Comparison of ENCODE assay signal across 8 cellular contexts in the genomic region with DNA sequence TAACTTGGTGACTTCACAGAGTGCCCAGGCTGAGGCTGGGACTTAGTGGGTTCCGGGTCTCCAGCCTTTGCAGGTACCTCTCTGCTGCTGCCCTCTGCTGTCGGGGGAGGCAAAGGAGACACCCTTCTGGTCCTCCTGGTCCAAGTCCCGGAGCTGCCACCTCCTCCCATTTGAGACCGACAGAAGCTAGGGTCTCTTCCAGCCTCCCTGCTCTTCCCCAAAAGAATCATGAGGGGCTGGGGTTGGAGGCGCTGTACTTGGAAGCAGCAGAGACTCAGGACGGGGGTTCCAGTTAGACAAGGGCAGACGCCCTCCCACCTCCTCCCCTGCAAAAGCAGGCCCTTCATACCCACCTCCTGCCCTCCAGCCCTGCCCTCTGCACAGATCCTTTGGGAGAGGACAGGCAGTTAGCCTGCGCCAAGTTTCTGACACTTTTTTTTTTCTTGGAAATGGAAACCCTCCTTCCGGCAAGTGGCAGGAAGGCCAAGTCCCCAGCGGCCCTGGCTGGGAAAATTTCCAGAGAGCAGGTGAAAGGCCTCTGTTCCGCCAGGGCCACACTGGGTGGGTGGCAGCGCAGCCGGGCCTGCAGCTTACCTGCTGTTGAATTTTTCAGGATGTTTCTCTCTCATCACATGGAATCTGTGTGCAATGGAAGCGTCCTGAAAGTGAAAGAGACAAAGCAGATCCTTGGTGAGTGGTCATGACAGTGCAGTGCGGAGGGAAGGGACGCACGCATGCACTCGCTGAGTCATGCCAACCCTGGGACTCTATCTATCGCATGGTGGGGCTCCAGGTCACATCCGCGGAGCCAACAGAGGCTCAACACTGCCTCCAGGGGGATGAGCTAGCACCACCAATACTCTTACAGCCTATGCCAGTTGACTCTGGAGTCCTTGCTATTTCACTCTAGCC.
DNase-seq lines count a peak whose midpoint lies in the region; ATAC-seq and TF ChIP-seq lines count a peak whose summit lies in the region.

No MANE protein-coding gene starts in this region.

- H3K27me3 ChIP-seq in CD8-positive, alpha-beta T cell (ENCODE audit: insufficient read depth, low read length): no peaks in the 10 kb centered on the region
- H3K27me3 ChIP-seq in OCI-LY3 (ENCODE audit: low read depth, low read length): no peaks in the 10 kb centered on the region
- no peaks in the 10 kb centered on the region for H3K27me3 ChIP-seq in cardiac muscle cell

- H3K4me3 Mint-ChIP-seq in CD8-positive, alpha-beta T cell: no peak overlapping the region
- no peak overlapping the region for H3K4me3 Mint-ChIP-seq in activated naive CD4-positive, alpha-beta T cell treated with anti-CD3 and anti-CD28 coated beads, Interleukin-2, amount 10 ng/mL, durations not matched to agents 7 days and 5 days

- H3K36me3 Mint-ChIP-seq in CD8-positive, alpha-beta T cell: no peaks in the 10 kb centered on the region
- no peaks in the 10 kb centered on the region for H3K36me3 Mint-ChIP-seq in activated naive CD4-positive, alpha-beta T cell treated with anti-CD3 and anti-CD28 coated beads, Interleukin-2, amount 10 ng/mL, durations not matched to agents 7 days and 5 days

- POLR2A ChIA-PET in CD8-positive, alpha-beta T cell (lab: Charles Lee): interaction anchor here (1.2 kb wide), 1 partner anchor 298 kb away, joined by 3 read pairs; no protein-coding TSS in a partner anchor

- no peaks in the 10 kb centered on the region for H3K9me3 Mint-ChIP-seq in CD8-positive, alpha-beta T cell
- no peaks in the 10 kb centered on the region for H3K9me3 Mint-ChIP-seq in activated naive CD4-positive, alpha-beta T cell treated with anti-CD3 and anti-CD28 coated beads, Interleukin-2, amount 10 ng/mL, durations not matched to agents 7 days and 5 days

- peak overlapping the region; percentile 61 for H2AFZ ChIP-seq in OCI-LY3 (ENCODE audit: low read depth, low read length)

- H3K9me3 ChIP-seq in CD8-positive, alpha-beta T cell (ENCODE audit: low read length): no peaks in the 10 kb centered on the region
- H3K9me3 ChIP-seq in OCI-LY3 (ENCODE audit: insufficient read depth, low read length) (no peaks in the 10 kb centered on the region), cardiac muscle cell (ENCODE audit: low read depth) (no peaks in the 10 kb centered on the region)

- no peaks in the 10 kb centered on the region for H3K79me2 ChIP-seq in OCI-LY3 (ENCODE audit: low read length)

- no peak overlapping the region for H3K27ac Mint-ChIP-seq in CD8-positive, alpha-beta T cell
- no peak overlapping the region for H3K27ac Mint-ChIP-seq in activated naive CD4-positive, alpha-beta T cell treated with anti-CD3 and anti-CD28 coated beads, Interleukin-2, amount 10 ng/mL, durations not matched to agents 7 days and 5 days

- no peak overlapping the region for H3K4me3 ChIP-seq in CD8-positive, alpha-beta T cell (ENCODE audit: low read depth, low read length)
- H3K4me3 ChIP-seq in OCI-LY3 (ENCODE audit: low read length): peak overlapping the region; percentile 73
- H3K4me3 ChIP-seq in cardiac muscle cell: no peak overlapping the region

- peaks cover 4% of the 10 kb centered on the region for H3K4me1 Mint-ChIP-seq in CD8-positive, alpha-beta T cell (ENCODE audit: low read depth)
- H3K4me1 Mint-ChIP-seq in activated naive CD4-positive, alpha-beta T cell treated with anti-CD3 and anti-CD28 coated beads, Interleukin-2, amount 10 ng/mL, durations not matched to agents 7 days and 5 days: peaks cover 20% of the 10 kb centered on the region

- intact Hi-C loops in CD8-positive, alpha-beta T cell (cut with DNase I, micrococcal nuclease): loop anchor here in 1 of 2 experiments (2.0 kb wide), 1 partner anchor 259 kb away; no protein-coding TSS in a partner anchor
- intact Hi-C loops in posterior vena cava (cut with DNase I): loop anchor here in 1 of 2 donors (10.0 kb wide), 1 partner anchor 257 kb away; no protein-coding TSS in a partner anchor

- CTCF ChIA-PET in CD8-positive, alpha-beta T cell (lab: Charles Lee): interaction anchor here (0.6 to 2.6 kb wide), 5 partner anchors 16 to 371 kb away, joined by 3 to 8 read pairs (median 3); a partner anchor contains a TSS
- CTCF ChIA-PET in activated naive CD4-positive, alpha-beta T cell treated with anti-CD3 and anti-CD28 coated beads, Interleukin-2, amount 10 ng/mL, durations not matched to agents 7 days and 5 days (lab: Charles Lee): interaction anchor here (0.6 to 4.8 kb wide), 27 partner anchors 10 to 579 kb away, joined by 3 to 32 read pairs (median 4); a partner anchor contains a TSS

- peak; percentile 80 for ATAC-seq in CD8-positive, alpha-beta T cell
- ATAC-seq in HG03342 (IDR thresholded peaks at IDR 0.05; ENCODE audit: unreplicated experiment): peak; percentile 73

- no peaks in the 10 kb centered on the region for H4K20me1 ChIP-seq in OCI-LY3 (ENCODE audit: insufficient read depth, low read length)

- peak in 4 of 7 experiments; percentile 28 to 55 (median 36) for DNase-seq in CD8-positive, alpha-beta T cell
- DNase-seq in GM19240 (ENCODE audit: insufficient read length, low spot score): peak; percentile 33
- peak; percentile 76 for DNase-seq in activated naive CD4-positive, alpha-beta T cell treated with anti-CD3 and anti-CD28 coated beads, Interleukin-2, amount 10 ng/mL, durations not matched to agents 7 days and 5 days
- DNase-seq in cardiac muscle cell (ENCODE audit: low read depth in 1 of 2, low spot score in 1 of 2): peak; percentile 67 to 80
- DNase-seq in posterior vena cava (ENCODE audit: low spot score): peak; percentile 92
- DNase-seq in NCI-H748 (lab: John Stamatoyannopoulos, UW; ENCODE audit: unreplicated experiment): no peak

- peak overlapping the region; percentile 85 for H3K4me2 ChIP-seq in OCI-LY3 (ENCODE audit: low read length)

- H3K9ac ChIP-seq in OCI-LY3 (ENCODE audit: low read length): peak overlapping the region; percentile 49

- H3K27me3 Mint-ChIP-seq in CD8-positive, alpha-beta T cell (ENCODE audit: low read depth): peaks cover 9% of the 10 kb centered on the region
- H3K27me3 Mint-ChIP-seq in activated naive CD4-positive, alpha-beta T cell treated with anti-CD3 and anti-CD28 coated beads, Interleukin-2, amount 10 ng/mL, durations not matched to agents 7 days and 5 days: peaks cover 25% of the 10 kb centered on the region

- no peaks in the 10 kb centered on the region for H3K4me1 ChIP-seq in CD8-positive, alpha-beta T cell (ENCODE audit: insufficient read depth, low read length)
- H3K4me1 ChIP-seq in OCI-LY3 (ENCODE audit: low read length) (peaks cover 20% of the 10 kb centered on the region), cardiac muscle cell (ENCODE audit: low read depth) (peaks cover 15% of the 10 kb centered on the region)

- no peak overlapping the region for H3K27ac ChIP-seq in CD8-positive, alpha-beta T cell (ENCODE audit: low read depth, low read length)
- H3K27ac ChIP-seq in OCI-LY3 (ENCODE audit: low read length) (no peak overlapping the region), cardiac muscle cell (no peak overlapping the region)

- no peaks in the 10 kb centered on the region for H3K36me3 ChIP-seq in CD8-positive, alpha-beta T cell (ENCODE audit: insufficient read depth, low read length)
- no peaks in the 10 kb centered on the region for H3K36me3 ChIP-seq in OCI-LY3 (replicated peaks; ENCODE audit: low read depth, low read length)
- no peaks in the 10 kb centered on the region for H3K36me3 ChIP-seq in cardiac muscle cell

- TF ChIP-seq CTCF in CD8-positive, alpha-beta T cell (IDR thresholded peaks at IDR 0.05): no peak
- TF ChIP-seq CTCF in OCI-LY3 (IDR thresholded peaks at IDR 0.05; ENCODE audit: low read depth, low read length) (peak; percentile 83), cardiac muscle cell (IDR thresholded peaks at IDR 0.05; ENCODE audit: low read depth, low read length) (peak; percentile 67)
